12 cellular contexts compared by ENCODE assay signal in the genomic region with DNA sequence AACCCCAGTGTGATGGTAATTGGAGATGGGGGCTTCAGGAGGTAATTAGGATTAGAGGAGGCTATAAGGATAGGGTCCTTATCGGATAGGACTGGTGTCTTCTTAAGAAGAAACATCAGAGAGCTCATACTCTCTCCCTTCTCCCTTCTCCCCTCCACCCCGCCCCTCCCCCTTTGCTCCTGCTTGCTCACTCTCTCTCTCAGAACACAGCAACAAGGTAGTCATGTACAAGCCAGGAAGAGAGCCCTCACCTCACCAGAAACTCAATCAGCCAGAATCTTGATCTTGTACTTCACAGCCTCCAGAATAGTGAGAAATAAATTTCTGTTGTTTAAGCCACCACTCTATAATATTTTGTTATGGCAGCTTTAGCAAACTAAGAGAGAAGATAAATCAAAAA. TPM values are rescaled to one million over a fixed set of nuclear protein-coding genes. Genes with fewer than 3 reads are reported as not detected.
DNase-seq lines count a peak whose midpoint lies in the region; ATAC-seq and TF ChIP-seq lines count a peak whose summit lies in the region.
"Had no signal": no experiment of that assay in that cellular context is flagged by ENCODE, and none has a peak within 500 bp of the region (broad histone marks: within the 10 kb centered on the region; RNA-seq: fewer than 3 reads in every experiment).

No MANE protein-coding gene starts in this region.

- H3K27me3 ChIP-seq in CD4-positive, alpha-beta T cell (ENCODE audit: control insufficient read depth, insufficient read depth, low read length), result no peaks in the 10 kb centered on the region
- no peaks in the 10 kb centered on the region for H3K27me3 ChIP-seq in GM23248 (replicated peaks; ENCODE audit: insufficient read depth)
- H3K27me3 ChIP-seq: ascending aorta had no signal

- H3K79me2 ChIP-seq in GM23248 (ENCODE audit: insufficient read depth), result peaks cover 23% of the 10 kb centered on the region

- whole genome bisulfite sequencing in GM23248 (ENCODE audit: low coverage in 1 of 2, low lambda C conversion rate in 2 of 2, missing lambda C conversion rate in 2 of 2), 2 experiments, result 60 to 73% methylated on average over 1 to 2 of the region's 2 CpGs

- in situ Hi-C loops in GM23248 (cut with MboI), result no loop called here

- H3K4me1 Mint-ChIP-seq in CD4-positive, alpha-beta T cell (ENCODE audit: low read depth), result peaks cover 74% of the 10 kb centered on the region
- H3K4me1 Mint-ChIP-seq in activated T-cell treated with anti-CD3 and anti-CD28 coated beads, Interleukin-2, amount 50 U/mL, for 4 hours (ENCODE audit: low read depth), result peaks cover 60% of the 10 kb centered on the region

- H3K4me2 ChIP-seq in GM23248 (ENCODE audit: unreplicated experiment), result no peak overlapping the region

- peaks cover 4% of the 10 kb centered on the region for H3F3A ChIP-seq in GM23248 (ENCODE audit: insufficient read depth)

- no peak overlapping the region for H3K4me3 Mint-ChIP-seq in CD4-positive, alpha-beta T cell
- no peak overlapping the region for H3K4me3 Mint-ChIP-seq in activated T-cell treated with anti-CD3 and anti-CD28 coated beads, Interleukin-2, amount 50 U/mL, for 4 hours
- H3K4me3 Mint-ChIP-seq: activated B cell treated with CpG ODN at 0.5 μM for 24 hours had no signal

- no peaks in the 10 kb centered on the region for H3K9me2 ChIP-seq in GM23248 (ENCODE audit: insufficient read depth)

- TF ChIP-seq CTCF in CD4-positive, alpha-beta T cell (IDR thresholded peaks at IDR 0.05), result no peak
- TF ChIP-seq CTCF in mucosa of descending colon (IDR thresholded peaks at IDR 0.05), result no peak

- H3K4me3 ChIP-seq in GM23248 (no peak overlapping the region), mucosa of descending colon (no peak overlapping the region)
- H3K4me3 ChIP-seq: ascending aorta had no signal

- H2AFZ ChIP-seq in GM23248, result no peak overlapping the region

- H3K27ac Mint-ChIP-seq in CD4-positive, alpha-beta T cell, result peak overlapping the region; percentile 56
- H3K27ac Mint-ChIP-seq: activated B cell treated with CpG ODN at 0.5 μM for 24 hours had no signal

- H3K9me3 ChIP-seq in CD4-positive, alpha-beta T cell (ENCODE audit: control insufficient read depth, low read length), result no peaks in the 10 kb centered on the region
- H3K9me3 ChIP-seq in GM23248 (ENCODE audit: low read depth), result no peaks in the 10 kb centered on the region
- H3K9me3 ChIP-seq in mucosa of descending colon, result no peaks in the 10 kb centered on the region
- H3K9me3 ChIP-seq: ascending aorta had no signal

- CTCF ChIA-PET in CD4-positive, alpha-beta T cell (lab: Charles Lee), result no interaction called here

- no peaks in the 10 kb centered on the region for H3K9me3 Mint-ChIP-seq in CD4-positive, alpha-beta T cell
- no peaks in the 10 kb centered on the region for H3K9me3 Mint-ChIP-seq in activated T-cell treated with anti-CD3 and anti-CD28 coated beads, Interleukin-2, amount 50 U/mL, for 4 hours
- H3K9me3 Mint-ChIP-seq: activated B cell treated with CpG ODN at 0.5 μM for 24 hours had no signal

- H4K20me1 ChIP-seq in GM23248 (ENCODE audit: insufficient read depth), result no peaks in the 10 kb centered on the region

- peak in 3 of 10 experiments; percentile 4 to 28 (median 5) for DNase-seq in CD4-positive, alpha-beta T cell
- DNase-seq in GM23248 (peak; percentile 23), left kidney (ENCODE audit: low read depth, low spot score) (peak; percentile 29), mucosa of descending colon (no peak)
- peak; percentile 11 for DNase-seq in activated T-cell treated with anti-CD3 and anti-CD28 coated beads, Interleukin-2, amount 50 U/mL, for 4 hours
- DNase-seq in effector CD8-positive, alpha-beta T cell (lab: John Stamatoyannopoulos, UW), result no peak
- DNase-seq: activated B cell treated with CpG ODN at 0.5 μM for 24 hours, nucleus accumbens, Right ventricle myocardium superior had no signal

- H3K36me3 ChIP-seq in GM23248 (ENCODE audit: low read depth), result peaks cover 5% of the 10 kb centered on the region; the same call in 1 of the 2 replicates
- H3K36me3 ChIP-seq in mucosa of descending colon (ENCODE audit: low read depth), result no peaks in the 10 kb centered on the region

- H3K36me3 Mint-ChIP-seq in CD4-positive, alpha-beta T cell (ENCODE audit: low read depth), result peaks cover 63% of the 10 kb centered on the region
- peaks cover 16% of the 10 kb centered on the region for H3K36me3 Mint-ChIP-seq in activated T-cell treated with anti-CD3 and anti-CD28 coated beads, Interleukin-2, amount 50 U/mL, for 4 hours (ENCODE audit: insufficient read depth)

- H3K27me3 Mint-ChIP-seq in CD4-positive, alpha-beta T cell, result no peaks in the 10 kb centered on the region
- no peaks in the 10 kb centered on the region for H3K27me3 Mint-ChIP-seq in activated T-cell treated with anti-CD3 and anti-CD28 coated beads, Interleukin-2, amount 50 U/mL, for 4 hours (ENCODE audit: low read depth)
- H3K27me3 Mint-ChIP-seq: activated B cell treated with CpG ODN at 0.5 μM for 24 hours had no signal

- no peak overlapping the region for H3K9ac ChIP-seq in GM23248

- intact Hi-C loops in CD4-positive, alpha-beta T cell (cut with DNase I, micrococcal nuclease), result loop anchor here in 1 of 2 experiments (5.0 to 10.0 kb wide), 2 partner anchors 529 to 1142 kb away; no protein-coding TSS in a partner anchor
- intact Hi-C loops in mucosa of descending colon (cut with DNase I, micrococcal nuclease), result no loop called here

- POLR2A ChIA-PET in CD4-positive, alpha-beta T cell (lab: Charles Lee), result interaction anchor here (1.4 kb wide), 1 partner anchor 158 kb away, joined by 4 read pairs; a partner anchor contains a TSS

- H3K4me1 ChIP-seq in GM23248 (ENCODE audit: insufficient read depth), result peaks cover 30% of the 10 kb centered on the region
- no peaks in the 10 kb centered on the region for H3K4me1 ChIP-seq in mucosa of descending colon (ENCODE audit: low read depth)

- ATAC-seq in CD4-positive, alpha-beta T cell (ENCODE audit: poor library complexity), result no peak
- no peak for ATAC-seq in activated T-cell treated with anti-CD3 and anti-CD28 coated beads, Interleukin-2, amount 50 U/mL, for 4 hours
- ATAC-seq in mucosa of descending colon (no peak), GM18520 (IDR thresholded peaks at IDR 0.05; ENCODE audit: unreplicated experiment) (no peak)
- ATAC-seq: HepG2 had no signal

- no peak overlapping the region for H3K27ac ChIP-seq in CD4-positive, alpha-beta T cell (ENCODE audit: low read depth, low read length)
- H3K27ac ChIP-seq in GM23248, result no peak overlapping the region
- H3K27ac ChIP-seq: ascending aorta had no signal

RNA-seq across cellular contexts. Expression of a gene that starts 4.5 kb away (rescaled TPM):
- total RNA-seq in CD4-positive, alpha-beta T cell, result 10 to 100 TPM; 29.3 to 29.6 TPM
- 6.3 and 15.8 TPM in 2 replicates for total RNA-seq in GM23248 (2014; rRNA removed; shearing (Covaris generic))
- polyA plus RNA-seq in GM23248 (2016; fragmentation: Nextera tagmentation; extraction: Ambion mirVana), result 8.7 and 9.6 TPM in 2 replicates
- 1 to 10 TPM; 2.1 to 3.1 (median 3.0) TPM for total RNA-seq in activated T-cell treated with anti-CD3 and anti-CD28 coated beads, Interleukin-2, amount 50 U/mL, for 4 hours
- 10 to 100 TPM; 20.3 to 34.9 (median 32.1) TPM for total RNA-seq in mucosa of descending colon

RNA-seq across cellular contexts. Expression of a gene that starts 21.1 kb away (rescaled TPM):
- total RNA-seq in CD4-positive, alpha-beta T cell, result under 1 TPM; 0.49 to 0.78 TPM
- 14.5 and 17.9 TPM in 2 replicates for total RNA-seq in GM23248 (2014; rRNA removed; shearing (Covaris generic))
- polyA plus RNA-seq in GM23248 (2016; fragmentation: Nextera tagmentation; extraction: Ambion mirVana), result 30.5 and 30.6 TPM in 2 replicates
- total RNA-seq in activated T-cell treated with anti-CD3 and anti-CD28 coated beads, Interleukin-2, amount 50 U/mL, for 4 hours, result 1 to 10 TPM in 2 of 3 donors, under 1 TPM in 1; 0.94 to 2.4 (median 1.2) TPM
- 100 to 1,000 TPM; 112 to 663 (median 150) TPM for total RNA-seq in mucosa of descending colon

Comparison
In these comparisons a context has a peak if more than half of its experiments do, and no peak if none do; other contexts are left out.
1. DNase-seq: peak in GM23248 (single experiment), activated T-cell treated with anti-CD3 and anti-CD28 coated beads, Interleukin-2, amount 50 U/mL, for 4 hours (single experiment) and left kidney (single experiment); none in mucosa of descending colon (0 of 3) and effector CD8-positive, alpha-beta T cell (single experiment).